Comparison of ENCODE assay signal across 16 cellular contexts in genomic region chr3:58170376-58170775, GRCh38. TPM values are rescaled to one million over a fixed set of nuclear protein-coding genes. Genes with fewer than 3 reads are reported as not detected.
DNase-seq lines count a peak whose midpoint lies in the region; ATAC-seq and TF ChIP-seq lines count a peak whose summit lies in the region.
"Had no signal": no experiment of that assay in that cellular context is flagged by ENCODE, and none has a peak within 500 bp of the region (broad histone marks: within the 10 kb centered on the region; RNA-seq: fewer than 3 reads in every experiment).

No MANE protein-coding gene starts in this region.

- no peaks in the 10 kb centered on the region for H3K36me3 Mint-ChIP-seq in natural killer cell treated with Interleukin-12 subunit alpha and Interleukin-12 subunit beta and Interleukin-15 and Interleukin-18, amount 100 ng/mL, for 72 hours
- H3K36me3 Mint-ChIP-seq in natural killer cell (no peaks in the 10 kb centered on the region), endothelial cell (ENCODE audit: low read depth, unreplicated experiment) (peaks cover 48% of the 10 kb centered on the region)
- H3K36me3 Mint-ChIP-seq in activated CD4-positive, alpha-beta T cell treated with anti-CD3 and anti-CD28 coated beads, Interleukin-2, amount 10 ng/mL, durations not matched to agents 7 days and 5 days (ENCODE audit: low read depth): no peaks in the 10 kb centered on the region

- TF ChIP-seq CTCF in natural killer cell (IDR thresholded peaks at IDR 0.05) (no peak), endothelial cell (IDR thresholded peaks at IDR 0.05; ENCODE audit: unreplicated experiment) (no peak)

- H3K9me3 Mint-ChIP-seq in natural killer cell treated with Interleukin-12 subunit alpha and Interleukin-12 subunit beta and Interleukin-15 and Interleukin-18, amount 100 ng/mL, for 72 hours: no peaks in the 10 kb centered on the region
- H3K9me3 Mint-ChIP-seq in natural killer cell: no peaks in the 10 kb centered on the region
- no peaks in the 10 kb centered on the region for H3K9me3 Mint-ChIP-seq in endothelial cell (ENCODE audit: unreplicated experiment)
- no peaks in the 10 kb centered on the region for H3K9me3 Mint-ChIP-seq in activated CD4-positive, alpha-beta T cell treated with anti-CD3 and anti-CD28 coated beads, Interleukin-2, amount 10 ng/mL, durations not matched to agents 7 days and 5 days
- H3K9me3 Mint-ChIP-seq: CD8-positive, alpha-beta T cell; GM23338; HFFc6; IgD-negative memory B cell had no signal

- CTCF ChIA-PET in activated CD4-positive, alpha-beta T cell treated with anti-CD3 and anti-CD28 coated beads, Interleukin-2, amount 10 ng/mL, durations not matched to agents 7 days and 5 days (lab: Charles Lee): interaction anchor here (0.6 kb wide), 1 partner anchor 196 kb away, joined by 4 read pairs; no protein-coding TSS in a partner anchor

- H3K27ac Mint-ChIP-seq in natural killer cell treated with Interleukin-12 subunit alpha and Interleukin-12 subunit beta and Interleukin-15 and Interleukin-18, amount 100 ng/mL, for 72 hours: no peak overlapping the region
- H3K27ac Mint-ChIP-seq in natural killer cell: no peak overlapping the region
- H3K27ac Mint-ChIP-seq in endothelial cell (ENCODE audit: unreplicated experiment): peak overlapping the region; percentile 70
- no peak overlapping the region for H3K27ac Mint-ChIP-seq in activated CD4-positive, alpha-beta T cell treated with anti-CD3 and anti-CD28 coated beads, Interleukin-2, amount 10 ng/mL, durations not matched to agents 7 days and 5 days
- H3K27ac Mint-ChIP-seq: CD8-positive, alpha-beta T cell; GM23338; HFFc6 had no signal

- H3K27me3 Mint-ChIP-seq in natural killer cell treated with Interleukin-12 subunit alpha and Interleukin-12 subunit beta and Interleukin-15 and Interleukin-18, amount 100 ng/mL, for 72 hours: peaks cover 0 to under 1% of the 10 kb centered on the region in 2 donors
- H3K27me3 Mint-ChIP-seq in natural killer cell (ENCODE audit: low read depth in 2 of 2): peaks cover 0 to 5% of the 10 kb centered on the region in 2 donors
- peaks cover 18% of the 10 kb centered on the region for H3K27me3 Mint-ChIP-seq in endothelial cell (ENCODE audit: unreplicated experiment)
- H3K27me3 Mint-ChIP-seq in activated CD4-positive, alpha-beta T cell treated with anti-CD3 and anti-CD28 coated beads, Interleukin-2, amount 10 ng/mL, durations not matched to agents 7 days and 5 days: no peaks in the 10 kb centered on the region
- H3K27me3 Mint-ChIP-seq: IgD-negative memory B cell had no signal

- H3K4me3 Mint-ChIP-seq in natural killer cell treated with Interleukin-12 subunit alpha and Interleukin-12 subunit beta and Interleukin-15 and Interleukin-18, amount 100 ng/mL, for 72 hours: no peak overlapping the region
- no peak overlapping the region for H3K4me3 Mint-ChIP-seq in natural killer cell
- H3K4me3 Mint-ChIP-seq in endothelial cell (ENCODE audit: unreplicated experiment): no peak overlapping the region
- H3K4me3 Mint-ChIP-seq in activated CD4-positive, alpha-beta T cell treated with anti-CD3 and anti-CD28 coated beads, Interleukin-2, amount 10 ng/mL, durations not matched to agents 7 days and 5 days: no peak overlapping the region
- H3K4me3 Mint-ChIP-seq: CD8-positive, alpha-beta T cell; GM23338; HFFc6; IgD-negative memory B cell had no signal

- DNase-seq in natural killer cell treated with Interleukin-12 subunit alpha and Interleukin-12 subunit beta and Interleukin-15 and Interleukin-18, amount 100 ng/mL, for 72 hours (ENCODE audit: low spot score): peak; percentile 55
- DNase-seq in natural killer cell (no peak), endothelial cell (ENCODE audit: low spot score) (no peak), posterior vena cava (ENCODE audit: low spot score) (peak; percentile 52), foreskin melanocyte (no peak), DMS153 (lab: John Stamatoyannopoulos, UW) (no peak)
- DNase-seq in activated CD4-positive, alpha-beta T cell treated with anti-CD3 and anti-CD28 coated beads, Interleukin-2, amount 10 ng/mL, durations not matched to agents 7 days and 5 days: no peak
- DNase-seq: AML-193; CD8-positive, alpha-beta T cell; DMS 273 treated with DMSO at 0.1 percent for 48 hours; HFFc6 had no signal

- ATAC-seq in natural killer cell treated with Interleukin-12 subunit alpha and Interleukin-12 subunit beta and Interleukin-15 and Interleukin-18, amount 100 ng/mL, for 72 hours: no peak
- no peak for ATAC-seq in natural killer cell
- ATAC-seq: A549; CD8-positive, alpha-beta T cell; GM23338; HCT116; HepG2 had no signal

- H3K4me1 Mint-ChIP-seq in natural killer cell treated with Interleukin-12 subunit alpha and Interleukin-12 subunit beta and Interleukin-15 and Interleukin-18, amount 100 ng/mL, for 72 hours (ENCODE audit: low read depth in 2 of 2): no peaks in the 10 kb centered on the region
- H3K4me1 Mint-ChIP-seq in natural killer cell (no peaks in the 10 kb centered on the region), endothelial cell (ENCODE audit: unreplicated experiment) (peaks cover 50% of the 10 kb centered on the region)
- H3K4me1 Mint-ChIP-seq in activated CD4-positive, alpha-beta T cell treated with anti-CD3 and anti-CD28 coated beads, Interleukin-2, amount 10 ng/mL, durations not matched to agents 7 days and 5 days: no peaks in the 10 kb centered on the region
- H3K4me1 Mint-ChIP-seq: IgD-negative memory B cell had no signal

- POLR2A ChIA-PET in activated CD4-positive, alpha-beta T cell treated with anti-CD3 and anti-CD28 coated beads, Interleukin-2, amount 10 ng/mL, durations not matched to agents 7 days and 5 days (lab: Charles Lee): no interaction called here

- intact Hi-C loops in natural killer cell (cut with micrococcal nuclease) (no loop called here), posterior vena cava (cut with DNase I) (no loop called here)

RNA-seq across cellular contexts. Expression of gene DNASE1L3, which starts 40.4 kb away (rescaled TPM):
- total RNA-seq in natural killer cell treated with Interleukin-12 subunit alpha and Interleukin-12 subunit beta and Interleukin-15 and Interleukin-18, amount 100 ng/mL, for 72 hours: not detected
- total RNA-seq in natural killer cell: 1 to 10 TPM in 1 of 3 donors, not detected in 2; 1.3 TPM
- total RNA-seq in endothelial cell (ENCODE audit: unreplicated experiment): 1.6 TPM
- 1 to 10 TPM; 7.5 to 9.3 TPM for total RNA-seq in posterior vena cava
- not detected for total RNA-seq in activated CD4-positive, alpha-beta T cell treated with anti-CD3 and anti-CD28 coated beads, Interleukin-2, amount 10 ng/mL, durations not matched to agents 7 days and 5 days
- total RNA-seq: CD8-positive, alpha-beta T cell; GM23338; HFFc6 had no signal

Comparison
In these comparisons a context has a peak if more than half of its experiments do, and no peak if none do; other contexts are left out.
1. DNase-seq: peak in natural killer cell treated with Interleukin-12 subunit alpha and Interleukin-12 subunit beta and Interleukin-15 and Interleukin-18, amount 100 ng/mL, for 72 hours (single experiment) and posterior vena cava (single experiment); none in natural killer cell (single experiment), endothelial cell (single experiment), activated CD4-positive, alpha-beta T cell treated with anti-CD3 and anti-CD28 coated beads, Interleukin-2, amount 10 ng/mL, durations not matched to agents 7 days and 5 days (single experiment), foreskin melanocyte (single experiment) and DMS153 (single experiment).